In the genomic region with DNA sequence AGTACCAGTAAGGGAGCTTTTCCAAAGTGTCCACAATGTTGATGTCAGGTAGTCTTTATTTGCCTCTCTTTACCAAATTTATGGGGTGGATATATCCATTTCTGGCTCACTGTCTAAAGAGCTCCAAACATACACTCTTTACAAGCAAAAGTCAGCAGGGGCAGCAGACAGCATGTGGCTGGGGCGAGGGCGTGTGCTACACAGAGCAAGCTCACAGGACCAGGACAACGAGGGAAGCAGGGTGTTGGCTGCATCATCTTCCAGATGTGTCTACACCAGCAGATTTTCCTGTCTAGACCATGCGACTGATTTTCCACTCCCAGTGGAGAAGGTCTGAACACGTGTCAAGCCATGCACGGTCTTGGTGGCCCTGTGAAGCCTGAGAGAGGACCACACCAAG, we compare ENCODE assay signal across 19 cellular contexts.
DNase-seq lines count a peak whose midpoint lies in the region; TF ChIP-seq lines count a peak whose summit lies in the region.
"Had no signal": no experiment of that assay in that cellular context is flagged by ENCODE, and none has a peak within 500 bp of the region (broad histone marks: within the 10 kb centered on the region; RNA-seq: fewer than 3 reads in every experiment).

No MANE protein-coding gene starts in this region.

- peak overlapping the region; percentile 5 to 84 (median 68) for H3K27ac Mint-ChIP-seq in nephron
- H3K27ac Mint-ChIP-seq: CD14-positive monocyte; CD4-positive, alpha-beta T cell; CD8-positive, alpha-beta memory T cell had no signal

- DNase-seq in activated effector memory CD4-positive, alpha-beta T cell treated with anti-CD3 and anti-CD28 coated beads, Interleukin-2, amount 50 U/mL, for 16 hours, result peak; percentile 19
- DNase-seq in activated effector memory CD4-positive, alpha-beta T cell treated with Interleukin-2 at 50 U/mL for 16 hours, result no peak
- DNase-seq in SW480 (ENCODE audit: low spot score) (peak; percentile 12), NCI-H2029 (lab: John Stamatoyannopoulos, UW) (no peak), SJCRH30 (no peak)
- DNase-seq in stimulated activated CD4-positive, alpha-beta T cell treated with anti-CD3 and anti-CD28 coated beads, Interleukin-2, amount 100 ng/mL, for 48 hours, result no peak
- DNase-seq: AML-193; BE2C; CD4-positive, alpha-beta T cell; CD8-positive, alpha-beta memory T cell; DMS79 treated with DMSO at 0.1 percent for 48 hours; GF-D8; GM23248; H7; HCEC 1CT had no signal

- H3K9me3 ChIP-seq in SJCRH30 (replicated peaks), result no peaks in the 10 kb centered on the region
- H3K9me3 ChIP-seq: BE2C; BLaER1 treated with 17β-estradiol and CSF1 and Interleukin-3, amounts not matched to agents 10 nM and 100 nM had no signal

- no peaks in the 10 kb centered on the region for H3K27me3 ChIP-seq in SJCRH30
- H3K27me3 ChIP-seq: BE2C; BLaER1 treated with 17β-estradiol and CSF1 and Interleukin-3, amounts not matched to agents 10 nM and 100 nM had no signal

- H3K36me3 Mint-ChIP-seq in nephron (ENCODE audit: low read depth), result no peaks in the 10 kb centered on the region
- H3K36me3 Mint-ChIP-seq: CD14-positive monocyte; CD8-positive, alpha-beta memory T cell had no signal

- no peak overlapping the region for H3K27ac ChIP-seq in SJCRH30
- H3K27ac ChIP-seq: 22Rv1; BLaER1 treated with 17β-estradiol and CSF1 and Interleukin-3, amounts not matched to agents 10 nM and 100 nM; GM23248 had no signal

- peaks cover 35% of the 10 kb centered on the region for H3K4me1 ChIP-seq in SJCRH30

- H3K4me1 Mint-ChIP-seq in nephron, result peaks cover 53% of the 10 kb centered on the region
- H3K4me1 Mint-ChIP-seq: CD14-positive monocyte; CD8-positive, alpha-beta memory T cell had no signal

- no peaks in the 10 kb centered on the region for H3K36me3 ChIP-seq in SJCRH30
- H3K36me3 ChIP-seq: BE2C; BLaER1 treated with 17β-estradiol and CSF1 and Interleukin-3, amounts not matched to agents 10 nM and 100 nM had no signal

- no peaks in the 10 kb centered on the region for H3K9me3 Mint-ChIP-seq in nephron
- H3K9me3 Mint-ChIP-seq: CD14-positive monocyte; CD4-positive, alpha-beta T cell; CD8-positive, alpha-beta memory T cell had no signal

- no peak overlapping the region for H3K4me3 ChIP-seq in SJCRH30
- H3K4me3 ChIP-seq: BLaER1 treated with 17β-estradiol and CSF1 and Interleukin-3, amounts not matched to agents 10 nM and 100 nM; GM23248 had no signal

- no peak overlapping the region for H3K4me3 Mint-ChIP-seq in nephron
- H3K4me3 Mint-ChIP-seq: CD14-positive monocyte; CD4-positive, alpha-beta T cell; CD8-positive, alpha-beta memory T cell had no signal

- no peak for TF ChIP-seq CTCF in nephron (IDR thresholded peaks at IDR 0.05; ENCODE audit: unreplicated experiment in 3 of 3)

- peaks cover 39% of the 10 kb centered on the region for H3K27me3 Mint-ChIP-seq in nephron (ENCODE audit: low read depth)

Comparison
In these comparisons a context has a peak if more than half of its experiments do, and no peak if none do; other contexts are left out.
1. DNase-seq: peak in activated effector memory CD4-positive, alpha-beta T cell treated with anti-CD3 and anti-CD28 coated beads, Interleukin-2, amount 50 U/mL, for 16 hours (single experiment) and SW480 (single experiment); none in activated effector memory CD4-positive, alpha-beta T cell treated with Interleukin-2 at 50 U/mL for 16 hours (single experiment), NCI-H2029 (single experiment), stimulated activated CD4-positive, alpha-beta T cell treated with anti-CD3 and anti-CD28 coated beads, Interleukin-2, amount 100 ng/mL, for 48 hours (0 of 2) and SJCRH30 (0 of 2).